Comparison of ENCODE assay signal across 8 cellular contexts in genomic region chr11:95922536-95923440, GRCh38. TPM values are rescaled to one million over a fixed set of nuclear protein-coding genes. Genes with fewer than 3 reads are reported as not detected.
DNase-seq lines count a peak whose midpoint lies in the region; ATAC-seq and TF ChIP-seq lines count a peak whose summit lies in the region.

No MANE protein-coding gene starts in this region.

- H3K4me1 ChIP-seq in iPS-15b (ENCODE audit: control insufficient read depth, insufficient read depth, low read length) (peaks cover 9% of the 10 kb centered on the region), stomach (peaks cover 4 to 47% (median 22%) of the 10 kb centered on the region in 4 donors)

- no peaks in the 10 kb centered on the region for H3K27me3 Mint-ChIP-seq in activated naive CD4-positive, alpha-beta T cell treated with anti-CD3 and anti-CD28 coated beads for 36 hours (ENCODE audit: low read depth)
- no peaks in the 10 kb centered on the region for H3K27me3 Mint-ChIP-seq in activated CD4-positive, alpha-beta memory T cell treated with anti-CD3 and anti-CD28 coated beads for 36 hours

- WGBS in stomach, 5 donors = 19 to 29% (median 27%) methylated on average over 9 of the region's 9 CpGs

- ATAC-seq in GM18517 (IDR thresholded peaks at IDR 0.05; ENCODE audit: unreplicated experiment) = no peak
- ATAC-seq in HG03571 (IDR thresholded peaks at IDR 0.05; ENCODE audit: unreplicated experiment) = no peak

- H3K9me3 ChIP-seq in iPS-15b (ENCODE audit: control insufficient read depth, insufficient read depth, low read length) (no peaks in the 10 kb centered on the region), stomach (no peaks in the 10 kb centered on the region)

- H3K36me3 Mint-ChIP-seq in activated naive CD4-positive, alpha-beta T cell treated with anti-CD3 and anti-CD28 coated beads for 36 hours (ENCODE audit: low read depth) = peaks cover 3% of the 10 kb centered on the region
- no peaks in the 10 kb centered on the region for H3K36me3 Mint-ChIP-seq in activated CD4-positive, alpha-beta memory T cell treated with anti-CD3 and anti-CD28 coated beads for 36 hours

- H3K27ac ChIP-seq in stomach = peak overlapping the region in 4 of 5 donors; percentile 93 to 96 (median 95)

- POLR2A ChIA-PET in activated CD4-positive, alpha-beta memory T cell treated with anti-CD3 and anti-CD28 coated beads for 36 hours (lab: Charles Lee) = no interaction called here

- no peak for TF ChIP-seq POLR2A in stomach (IDR thresholded peaks at IDR 0.05)

- no peaks in the 10 kb centered on the region for H3K9me3 Mint-ChIP-seq in activated naive CD4-positive, alpha-beta T cell treated with anti-CD3 and anti-CD28 coated beads for 36 hours
- no peaks in the 10 kb centered on the region for H3K9me3 Mint-ChIP-seq in activated CD4-positive, alpha-beta memory T cell treated with anti-CD3 and anti-CD28 coated beads for 36 hours

- DNase-seq in activated naive CD4-positive, alpha-beta T cell treated with anti-CD3 and anti-CD28 coated beads for 36 hours = no peak
- no peak for DNase-seq in activated naive CD4-positive, alpha-beta T cell treated with Interleukin-2 at 50 U/mL for 16 hours
- no peak for DNase-seq in activated CD4-positive, alpha-beta memory T cell treated with anti-CD3 and anti-CD28 coated beads for 36 hours
- DNase-seq in stomach = no peak
- no peak for DNase-seq in activated CD4-positive, alpha-beta T cell treated with anti-CD3 and anti-CD28 coated beads for 1 hour

- peak overlapping the region; percentile 92 for H3K9ac ChIP-seq in iPS-15b (ENCODE audit: low read depth, low read length)

- CTCF ChIA-PET in activated naive CD4-positive, alpha-beta T cell treated with anti-CD3 and anti-CD28 coated beads for 36 hours (lab: Charles Lee) = interaction anchor here (0.6 to 0.7 kb wide), 4 partner anchors 11 to 403 kb away, joined by 3 read pairs; no protein-coding TSS in a partner anchor
- CTCF ChIA-PET in activated CD4-positive, alpha-beta memory T cell treated with anti-CD3 and anti-CD28 coated beads for 36 hours (lab: Charles Lee) = interaction anchor here (1.3 to 1.4 kb wide), 2 partner anchors 87 to 504 kb away, joined by 3 to 6 read pairs; no protein-coding TSS in a partner anchor

- H3K36me3 ChIP-seq in iPS-15b (ENCODE audit: control insufficient read depth, insufficient read depth, low read length) (no peaks in the 10 kb centered on the region), stomach (no peaks in the 10 kb centered on the region)

- no peak for TF ChIP-seq EP300 in stomach (IDR thresholded peaks at IDR 0.05)

- H3K27ac Mint-ChIP-seq in activated naive CD4-positive, alpha-beta T cell treated with anti-CD3 and anti-CD28 coated beads for 36 hours = peak overlapping the region; percentile 95
- peak overlapping the region; percentile 99 for H3K27ac Mint-ChIP-seq in activated CD4-positive, alpha-beta memory T cell treated with anti-CD3 and anti-CD28 coated beads for 36 hours

- H3K4me3 Mint-ChIP-seq in activated naive CD4-positive, alpha-beta T cell treated with anti-CD3 and anti-CD28 coated beads for 36 hours = peak overlapping the region; percentile 94
- peak overlapping the region; percentile 100 for H3K4me3 Mint-ChIP-seq in activated CD4-positive, alpha-beta memory T cell treated with anti-CD3 and anti-CD28 coated beads for 36 hours

- peaks cover 28% of the 10 kb centered on the region for H3K4me1 Mint-ChIP-seq in activated naive CD4-positive, alpha-beta T cell treated with anti-CD3 and anti-CD28 coated beads for 36 hours (ENCODE audit: low read depth)
- peaks cover 30% of the 10 kb centered on the region for H3K4me1 Mint-ChIP-seq in activated CD4-positive, alpha-beta memory T cell treated with anti-CD3 and anti-CD28 coated beads for 36 hours (ENCODE audit: low read depth)

- H3K27me3 ChIP-seq in iPS-15b (ENCODE audit: control insufficient read depth, insufficient read depth, low read length) = no peaks in the 10 kb centered on the region
- no peaks in the 10 kb centered on the region for H3K27me3 ChIP-seq in stomach

- H3K4me3 ChIP-seq in iPS-15b (ENCODE audit: low read depth, low read length) (peak overlapping the region; percentile 97), stomach (peak overlapping the region; percentile 71 to 83 (median 75))

- no peak for TF ChIP-seq CTCF in stomach (IDR thresholded peaks at IDR 0.05)

- intact Hi-C loops in activated naive CD4-positive, alpha-beta T cell treated with anti-CD3 and anti-CD28 coated beads for 36 hours (cut with micrococcal nuclease) = loop anchor here (10.0 kb wide), 1 partner anchor 322 kb away; no protein-coding TSS in a partner anchor
- intact Hi-C loops in activated CD4-positive, alpha-beta memory T cell treated with anti-CD3 and anti-CD28 coated beads for 36 hours (cut with micrococcal nuclease) = loop anchor here (5.0 to 10.0 kb wide), 5 partner anchors 90 to 642 kb away; partner anchors contain the start of gene CEP57
- intact Hi-C loops in stomach (cut with DNase I; ENCODE audit: low total_unique reads) = no loop called here

RNA-seq across cellular contexts. Expression of gene MTMR2, which starts 1.1 kb away (rescaled TPM):
- 10 to 100 TPM; 32.5 to 34.6 TPM for total RNA-seq in activated naive CD4-positive, alpha-beta T cell treated with anti-CD3 and anti-CD28 coated beads for 36 hours
- 10 to 100 TPM; 36.9 to 37.8 TPM for total RNA-seq in activated CD4-positive, alpha-beta memory T cell treated with anti-CD3 and anti-CD28 coated beads for 36 hours
- total RNA-seq in stomach = 100 to 1,000 TPM in 1 of 5 donors, 10 to 100 TPM in 3, 1 to 10 TPM in 1; 4.9 to 201 (median 46.5) TPM
- polyA plus RNA-seq in stomach = 10 to 100 TPM in 2 of 3 donors, 1 to 10 TPM in 1; 8.2 to 19.6 (median 17.6) TPM
